15 cellular contexts compared by ENCODE assay signal in genomic region chr16:11679250-11679649, GRCh38. TPM values are rescaled to one million over a fixed set of nuclear protein-coding genes. Genes with fewer than 3 reads are reported as not detected.
DNase-seq lines count a peak whose midpoint lies in the region; ATAC-seq and TF ChIP-seq lines count a peak whose summit lies in the region.
"Had no signal": no experiment of that assay in that cellular context is flagged by ENCODE, and none has a peak within 500 bp of the region (broad histone marks: within the 10 kb centered on the region; RNA-seq: fewer than 3 reads in every experiment).

No MANE protein-coding gene starts in this region.

- H3K9me3 ChIP-seq in left ventricle myocardium inferior (replicated peaks) (no peaks in the 10 kb centered on the region), heart right ventricle (no peaks in the 10 kb centered on the region), upper lobe of right lung (no peaks in the 10 kb centered on the region)
- H3K9me3 ChIP-seq: breast epithelium, ovary had no signal

- DNase-seq in left ventricle myocardium inferior, result no peak
- no peak for DNase-seq in heart right ventricle
- peak; percentile 19 for DNase-seq in myocyte (ENCODE audit: low read depth)
- peak; percentile 40 for DNase-seq in upper lobe of right lung
- DNase-seq in Kasumi-1 (lab: John Stamatoyannopoulos, UW), result no peak
- no peak for DNase-seq in GM13977 (ENCODE audit: low spot score)
- DNase-seq: activated T-cell treated with anti-CD3 and anti-CD28 coated beads, Interleukin-2, amount 50 U/mL, for 72 hours; KBM-7; NCI-H1694 had no signal

- H3K27me3 ChIP-seq in left ventricle myocardium inferior (ENCODE audit: low read depth), result no peaks in the 10 kb centered on the region
- no peaks in the 10 kb centered on the region for H3K27me3 ChIP-seq in heart right ventricle
- no peaks in the 10 kb centered on the region for H3K27me3 ChIP-seq in upper lobe of right lung
- H3K27me3 ChIP-seq: breast epithelium, ovary had no signal

- peaks cover 61% of the 10 kb centered on the region for H3K36me3 ChIP-seq in left ventricle myocardium inferior
- H3K36me3 ChIP-seq in heart right ventricle, result peaks cover 0 to 87% (median 34%) of the 10 kb centered on the region in 9 donors
- peaks cover 81% of the 10 kb centered on the region for H3K36me3 ChIP-seq in upper lobe of right lung
- H3K36me3 ChIP-seq: breast epithelium, ovary had no signal

- in situ Hi-C loops in GM13977 (cut with MboI; ENCODE audit: low pct_unique_long_range_greater_than_20kb, low sequenced_read_pairs, unreplicated experiment), result no loop called here

- intact Hi-C loops in left ventricle myocardium inferior (cut with micrococcal nuclease), result no loop called here
- intact Hi-C loops in heart right ventricle (cut with DNase I), result no loop called here
- intact Hi-C loops in upper lobe of right lung (cut with DNase I), result no loop called here

- H3K4me3 ChIP-seq in left ventricle myocardium inferior, result no peak overlapping the region
- no peak overlapping the region for H3K4me3 ChIP-seq in heart right ventricle
- no peak overlapping the region for H3K4me3 ChIP-seq in upper lobe of right lung
- H3K4me3 ChIP-seq: breast epithelium, ovary, SK-N-MC had no signal

- H3K27ac ChIP-seq in left ventricle myocardium inferior (replicated peaks) (peak overlapping the region; percentile 85), heart right ventricle (peak overlapping the region in 2 of 10 donors; percentile 36 to 37), angular gyrus (ENCODE audit: low read depth, low read length) (peak overlapping the region; percentile 53), upper lobe of right lung (no peak overlapping the region)
- H3K27ac ChIP-seq: ovary, SK-N-MC, VCaP had no signal

- TF ChIP-seq CTCF in left ventricle myocardium inferior (IDR thresholded peaks at IDR 0.05; ENCODE audit: borderline replicate concordance) (no peak), heart right ventricle (IDR thresholded peaks at IDR 0.05) (no peak), upper lobe of right lung (IDR thresholded peaks at IDR 0.05) (no peak), GM13977 (IDR thresholded peaks at IDR 0.05; ENCODE audit: extremely low read depth, insufficient read depth, missing control alignments) (no peak)

- H3K4me1 ChIP-seq in left ventricle myocardium inferior, result peaks cover 96% of the 10 kb centered on the region
- H3K4me1 ChIP-seq in heart right ventricle, result peaks cover 31 to 93% (median 87%) of the 10 kb centered on the region in 9 donors
- peaks cover 32% of the 10 kb centered on the region for H3K4me1 ChIP-seq in upper lobe of right lung

- ATAC-seq in heart right ventricle, result no peak
- ATAC-seq in upper lobe of right lung, result no peak
- ATAC-seq in HG02610 (IDR thresholded peaks at IDR 0.05; ENCODE audit: unreplicated experiment), result no peak
- ATAC-seq: activated T-cell treated with anti-CD3 and anti-CD28 coated beads, Interleukin-2, amount 50 U/mL, for 72 hours had no signal

- WGBS in heart right ventricle, 2 donors, result 85 to 87% methylated on average over 13 of the region's 13 CpGs

RNA-seq across cellular contexts. Expression of gene SNN, which starts 11.0 kb away (rescaled TPM):
- total RNA-seq in left ventricle myocardium inferior (28.2 TPM), heart right ventricle (10 to 100 TPM; 25.5 to 61.4 (median 37.6) TPM), myocyte (14.4 and 15.4 TPM in 2 replicates), upper lobe of right lung (31.1 TPM)
- 10 to 100 TPM; 10.1 to 21.2 TPM for polyA plus RNA-seq in heart right ventricle
- polyA plus RNA-seq in myocyte (2012), result 13.9 TPM

Comparison
In these comparisons a context has a peak if more than half of its experiments do, and no peak if none do; other contexts are left out.
1. DNase-seq: peak in myocyte (single experiment) and upper lobe of right lung (single experiment); none in left ventricle myocardium inferior (single experiment), heart right ventricle (0 of 2), Kasumi-1 (0 of 2) and GM13977 (single experiment).